Comparison of ENCODE assay signal across 9 cellular contexts in genomic region chr9:109968332-109968657, GRCh38.
DNase-seq lines count a peak whose midpoint lies in the region; ATAC-seq and TF ChIP-seq lines count a peak whose summit lies in the region.
"Had no signal": no experiment of that assay in that cellular context is flagged by ENCODE, and none has a peak within 500 bp of the region (broad histone marks: within the 10 kb centered on the region; RNA-seq: fewer than 3 reads in every experiment).

No MANE protein-coding gene starts in this region.

- no peaks in the 10 kb centered on the region for H3K36me3 ChIP-seq in esophagus muscularis mucosa
- H3K36me3 ChIP-seq: pancreas had no signal

- 65% methylated on average over 3 of the region's 3 CpGs for WGBS in esophagus muscularis mucosa

- DNase-seq in activated T-helper 2 cell treated with anti-CD3 and anti-CD28 coated beads, Interferon-gamma antibody, Interleukin-2, Interleukin-4, amounts not matched to agents 10 μg/mL and 5 μg/mL and 100 μg/mL, durations not matched to agents 14 hours and 24 hours and 36 hours (ENCODE audit: low spot score): no peak
- DNase-seq in pons (ENCODE audit: low spot score) (peak; percentile 24), 8988T (no peak), NCI-H446 (lab: John Stamatoyannopoulos, UW) (no peak), esophagus muscularis mucosa (ENCODE audit: extremely low spot score) (no peak)
- DNase-seq: KBM-7, pancreas had no signal

- no peak overlapping the region for H3K4me3 ChIP-seq in esophagus muscularis mucosa
- H3K4me3 ChIP-seq: pancreas had no signal

- H3K36me3 Mint-ChIP-seq in activated T-helper 2 cell treated with anti-CD3 and anti-CD28 coated beads, Interferon-gamma antibody, Interleukin-2, Interleukin-4, amounts not matched to agents 10 μg/mL and 5 μg/mL and 100 μg/mL, durations not matched to agents 14 hours and 24 hours and 36 hours (ENCODE audit: low read depth): no peaks in the 10 kb centered on the region

- TF ChIP-seq CTCF in esophagus muscularis mucosa (IDR thresholded peaks at IDR 0.05): no peak

- peaks cover 2% of the 10 kb centered on the region for H3K27me3 Mint-ChIP-seq in activated T-helper 2 cell treated with anti-CD3 and anti-CD28 coated beads, Interferon-gamma antibody, Interleukin-2, Interleukin-4, amounts not matched to agents 10 μg/mL and 5 μg/mL and 100 μg/mL, durations not matched to agents 14 hours and 24 hours and 36 hours (ENCODE audit: low read depth)

- H3K4me1 Mint-ChIP-seq in activated T-helper 2 cell treated with anti-CD3 and anti-CD28 coated beads, Interferon-gamma antibody, Interleukin-2, Interleukin-4, amounts not matched to agents 10 μg/mL and 5 μg/mL and 100 μg/mL, durations not matched to agents 14 hours and 24 hours and 36 hours (ENCODE audit: low read depth): peaks cover 77% of the 10 kb centered on the region

- ATAC-seq in GM19395 (IDR thresholded peaks at IDR 0.05; ENCODE audit: unreplicated experiment) (peak; percentile 29), HG02938 (IDR thresholded peaks at IDR 0.05; ENCODE audit: unreplicated experiment) (peak; percentile 26)

- H3K4me1 ChIP-seq in esophagus muscularis mucosa: peaks cover 3 to 17% (median 15%) of the 10 kb centered on the region in 4 donors
- H3K4me1 ChIP-seq: pancreas had no signal

- no peaks in the 10 kb centered on the region for H3K9me3 ChIP-seq in esophagus muscularis mucosa
- H3K9me3 ChIP-seq: pancreas had no signal

- H3K4me3 Mint-ChIP-seq in activated T-helper 2 cell treated with anti-CD3 and anti-CD28 coated beads, Interferon-gamma antibody, Interleukin-2, Interleukin-4, amounts not matched to agents 10 μg/mL and 5 μg/mL and 100 μg/mL, durations not matched to agents 14 hours and 24 hours and 36 hours (ENCODE audit: low read depth): peak overlapping the region; percentile 2

- intact Hi-C loops in activated T-helper 2 cell treated with anti-CD3 and anti-CD28 coated beads, Interferon-gamma antibody, Interleukin-2, Interleukin-4, amounts not matched to agents 10 μg/mL and 5 μg/mL and 100 μg/mL, durations not matched to agents 14 hours and 24 hours and 36 hours (cut with micrococcal nuclease): loop anchor here (2.0 kb wide), 2 partner anchors 17 to 19 kb away; no protein-coding TSS in a partner anchor
- intact Hi-C loops in esophagus muscularis mucosa (cut with DNase I): no loop called here

- H3K27me3 ChIP-seq in esophagus muscularis mucosa: no peaks in the 10 kb centered on the region
- H3K27me3 ChIP-seq: pancreas had no signal

- H3K27ac Mint-ChIP-seq in activated T-helper 2 cell treated with anti-CD3 and anti-CD28 coated beads, Interferon-gamma antibody, Interleukin-2, Interleukin-4, amounts not matched to agents 10 μg/mL and 5 μg/mL and 100 μg/mL, durations not matched to agents 14 hours and 24 hours and 36 hours: peak overlapping the region; percentile 95

- H3K9me3 Mint-ChIP-seq in activated T-helper 2 cell treated with anti-CD3 and anti-CD28 coated beads, Interferon-gamma antibody, Interleukin-2, Interleukin-4, amounts not matched to agents 10 μg/mL and 5 μg/mL and 100 μg/mL, durations not matched to agents 14 hours and 24 hours and 36 hours: no peaks in the 10 kb centered on the region

- TF ChIP-seq EP300 in esophagus muscularis mucosa (IDR thresholded peaks at IDR 0.05): no peak

- no peak overlapping the region for H3K27ac ChIP-seq in esophagus muscularis mucosa (replicated peaks in 1 of 4)

- TF ChIP-seq POLR2A in esophagus muscularis mucosa (IDR thresholded peaks at IDR 0.05; ENCODE audit: low read depth): no peak
